ENCODE assay signal across 9 cellular contexts in genomic region chr17:4947010-4947410, GRCh38. TPM values are rescaled to one million over a fixed set of nuclear protein-coding genes. Genes with fewer than 3 reads are reported as not detected.
DNase-seq lines count a peak whose midpoint lies in the region; ATAC-seq and TF ChIP-seq lines count a peak whose summit lies in the region.
"Had no signal": no experiment of that assay in that cellular context is flagged by ENCODE, and none has a peak within 500 bp of the region (broad histone marks: within the 10 kb centered on the region; RNA-seq: fewer than 3 reads in every experiment).

No MANE protein-coding gene starts in this region.

- H3K4me1 ChIP-seq in HUES48 (ENCODE audit: control insufficient read depth, insufficient read depth, low read length), result peaks cover 22% of the 10 kb centered on the region
- H3K4me1 ChIP-seq in right lobe of liver, result peaks cover 0 to 35% (median 5%) of the 10 kb centered on the region in 4 donors
- H3K4me1 ChIP-seq in urinary bladder (ENCODE audit: insufficient read depth), result no peaks in the 10 kb centered on the region

- TF ChIP-seq POLR2A in right lobe of liver (IDR thresholded peaks at IDR 0.05), result no peak

- 0% methylated on average over 5 of the region's 7 CpGs for WGBS in right lobe of liver (ENCODE audit: insufficient coverage, low coverage, low lambda C conversion rate, missing lambda C conversion rate)
- WGBS in urinary bladder, result 1% methylated on average over 7 of the region's 7 CpGs

- H3K4me3 ChIP-seq in AG09309 (ENCODE audit: control insufficient read depth, low read depth, low read length) (peak overlapping the region; percentile 88), HUES48 (ENCODE audit: low read depth, low read length) (peak overlapping the region; percentile 98), right lobe of liver (peak overlapping the region; percentile 86 to 100 (median 91)), urinary bladder (ENCODE audit: low read depth, low read length) (peak overlapping the region; percentile 97)

- no peaks in the 10 kb centered on the region for H3K9me3 ChIP-seq in HUES48 (ENCODE audit: control insufficient read depth, insufficient read depth, low read length)
- no peaks in the 10 kb centered on the region for H3K9me3 ChIP-seq in right lobe of liver

- H3K27me3 ChIP-seq in HUES48 (ENCODE audit: control insufficient read depth, insufficient read depth, low read length), result no peaks in the 10 kb centered on the region
- H3K27me3 ChIP-seq in right lobe of liver, result no peaks in the 10 kb centered on the region

- H3K27ac Mint-ChIP-seq in activated naive CD8-positive, alpha-beta T cell treated with anti-CD3 and anti-CD28 coated beads, Interleukin-2, amount 50 U/mL, for 24 hours, result peak overlapping the region; percentile 100

- no peak for ATAC-seq in activated naive CD8-positive, alpha-beta T cell treated with anti-CD3 and anti-CD28 coated beads, Interleukin-2, amount 50 U/mL, for 24 hours
- ATAC-seq in right lobe of liver, result no peak
- ATAC-seq in GM21529 (IDR thresholded peaks at IDR 0.05; ENCODE audit: unreplicated experiment), result no peak
- no peak for ATAC-seq in HG03175 (IDR thresholded peaks at IDR 0.05; ENCODE audit: unreplicated experiment)

- TF ChIP-seq CTCF in AG09309 (IDR thresholded peaks at IDR 0.05; ENCODE audit: control insufficient read depth, insufficient read depth, low read depth, low read length, missing control alignments) (no peak), right lobe of liver (IDR thresholded peaks at IDR 0.05) (no peak)

- H3K9ac ChIP-seq in HUES48 (ENCODE audit: low read depth, low read length), result peak overlapping the region; percentile 80

- H3K27me3 Mint-ChIP-seq in activated naive CD8-positive, alpha-beta T cell treated with anti-CD3 and anti-CD28 coated beads, Interleukin-2, amount 50 U/mL, for 24 hours, result peaks cover 1% of the 10 kb centered on the region

- H3K36me3 ChIP-seq in HUES48 (ENCODE audit: control insufficient read depth, insufficient read depth, low read length) (peaks cover 49% of the 10 kb centered on the region), right lobe of liver (peaks cover 0 to 37% (median 7%) of the 10 kb centered on the region in 4 donors), urinary bladder (ENCODE audit: insufficient read depth) (peaks cover 3% of the 10 kb centered on the region)

- DNase-seq in AG09309 (ENCODE audit: low read depth), result no peak
- no peak for DNase-seq in activated naive CD8-positive, alpha-beta T cell treated with anti-CD3 and anti-CD28 coated beads, Interleukin-2, amount 50 U/mL, for 24 hours
- DNase-seq in right lobe of liver, result no peak
- no peak for DNase-seq in NCI-H2107 treated with DMSO at 0.1 percent for 48 hours (lab: John Stamatoyannopoulos, UW; ENCODE audit: unreplicated experiment)

- H3K36me3 Mint-ChIP-seq in activated naive CD8-positive, alpha-beta T cell treated with anti-CD3 and anti-CD28 coated beads, Interleukin-2, amount 50 U/mL, for 24 hours (ENCODE audit: low read depth), result peaks cover 48% of the 10 kb centered on the region

- no peaks in the 10 kb centered on the region for H3K9me3 Mint-ChIP-seq in activated naive CD8-positive, alpha-beta T cell treated with anti-CD3 and anti-CD28 coated beads, Interleukin-2, amount 50 U/mL, for 24 hours

- H3K27ac ChIP-seq in HUES48 (ENCODE audit: low read depth, low read length) (peak overlapping the region; percentile 100), right lobe of liver (peak overlapping the region; percentile 81 to 98 (median 97)), urinary bladder (ENCODE audit: low read depth) (peak overlapping the region; percentile 57)

- H3K4me1 Mint-ChIP-seq in activated naive CD8-positive, alpha-beta T cell treated with anti-CD3 and anti-CD28 coated beads, Interleukin-2, amount 50 U/mL, for 24 hours, result peaks cover 67% of the 10 kb centered on the region

- H3K4me3 Mint-ChIP-seq in activated naive CD8-positive, alpha-beta T cell treated with anti-CD3 and anti-CD28 coated beads, Interleukin-2, amount 50 U/mL, for 24 hours, result peak overlapping the region; percentile 99

- intact Hi-C loops in right lobe of liver (cut with DNase I), result no loop called here

RNA-seq across cellular contexts. Expression of gene PFN1, which starts 1.3 kb away (rescaled TPM):
- total RNA-seq in right lobe of liver (1,000 to 10,000 TPM in 1 of 6 experiments, 100 to 1,000 TPM in 5; 221 to 1,037 (median 292) TPM), urinary bladder (205 TPM)
- 1,651 TPM for polyA plus RNA-seq in urinary bladder

RNA-seq across cellular contexts. Expression of gene ENO3, which starts 3.9 kb away (rescaled TPM):
- total RNA-seq in right lobe of liver (10 to 100 TPM; 54.7 to 69.8 (median 58.7) TPM), urinary bladder (31.5 TPM)
- polyA plus RNA-seq in urinary bladder, result 6.3 TPM

RNA-seq across cellular contexts. Expression of gene RNF167, which starts 6.9 kb away (rescaled TPM):
- total RNA-seq in right lobe of liver, result 10 to 100 TPM; 52.1 to 73.5 (median 57.5) TPM
- total RNA-seq in urinary bladder, result 15.3 TPM
- 119 TPM for polyA plus RNA-seq in urinary bladder

RNA-seq across cellular contexts. Expression of gene SLC25A11, which starts 7.2 kb away (rescaled TPM):
- total RNA-seq in right lobe of liver (10 to 100 TPM; 32.6 to 64.2 (median 41.0) TPM), urinary bladder (27.7 TPM)
- 73.5 TPM for polyA plus RNA-seq in urinary bladder

RNA-seq across cellular contexts. Expression of gene GP1BA, which starts 14.9 kb away (rescaled TPM):
- under 1 TPM in 3 of 6 experiments, not detected in 3; 0.13 to 0.20 (median 0.15) TPM for total RNA-seq in right lobe of liver
- total RNA-seq in urinary bladder, result not detected
- polyA plus RNA-seq in urinary bladder, result 0.04 TPM
- total RNA-seq: renal cortical epithelial cell had no signal
